Comparison of ENCODE assay signal across 1 cellular context in genomic region chr17:30450125-30451027, GRCh38.
TF ChIP-seq lines count a peak whose summit lies in the region.

No MANE protein-coding gene starts in this region.

TF ChIP-seq in HepG2, 621 proteins besides CTCF, POLR2A, EP300 and RAD21 (continued from another document and continues in another):
- TF ChIP-seq ZNF142 (CRISPR knock-in tag; IDR thresholded peaks at IDR 0.05) (no peak), NFE2L1 (CRISPR knock-in tag; IDR thresholded peaks at IDR 0.05; ENCODE audit: borderline replicate concordance) (no peak), TCF12 (IDR thresholded peaks at IDR 0.05) (no peak), TCF12 (CRISPR knock-in tag; IDR thresholded peaks at IDR 0.05) (no peak), ZNF800 (CRISPR knock-in tag; IDR thresholded peaks at IDR 0.05) (peak; percentile 50; the same call in 1 of the 2 replicates), PHF8 (CRISPR knock-in tag; IDR thresholded peaks at IDR 0.05) (no peak), ZNF883 (CRISPR knock-in tag; IDR thresholded peaks at IDR 0.05; ENCODE audit: not compliant biosample characterization) (no peak), ZBTB33 (CRISPR knock-in tag; IDR thresholded peaks at IDR 0.05) (peak; percentile 77; the same call in 1 of the 2 replicates), ZNF549 (CRISPR knock-in tag; IDR thresholded peaks at IDR 0.05) (no peak), GPBP1L1 (CRISPR knock-in tag; IDR thresholded peaks at IDR 0.05) (no peak), GTF2F1 (IDR thresholded peaks at IDR 0.05; ENCODE audit: low read length) (no peak), NFAT5 (CRISPR knock-in tag; IDR thresholded peaks at IDR 0.05) (no peak), ZBTB38 (CRISPR knock-in tag; IDR thresholded peaks at IDR 0.05) (no peak), FLYWCH1 (CRISPR knock-in tag; IDR thresholded peaks at IDR 0.05) (no peak), RBAK (CRISPR knock-in tag; IDR thresholded peaks at IDR 0.05) (no peak), ZNF292 (CRISPR knock-in tag; IDR thresholded peaks at IDR 0.05; ENCODE audit: borderline replicate concordance, low read depth) (peak; percentile 45; the same call in 1 of the 2 replicates), KMT2A (CRISPR knock-in tag; IDR thresholded peaks at IDR 0.05) (peak; percentile 49; the same call in 1 of the 2 replicates), SYNCRIP (IDR thresholded peaks at IDR 0.05; ENCODE audit: insufficient read depth, low read depth, low read length) (no peak), MTA3 (CRISPR knock-in tag; IDR thresholded peaks at IDR 0.05) (no peak), MBNL3 (CRISPR knock-in tag; conservative IDR thresholded peaks at IDR 0.05) (no peak), ZNF816 (CRISPR knock-in tag; IDR thresholded peaks at IDR 0.05; ENCODE audit: borderline replicate concordance) (0 out of 2 replicates have a peak, but pooled peaks have one; percentile 38), ZNF331 (CRISPR knock-in tag; IDR thresholded peaks at IDR 0.05) (peak; percentile 88), ZBTB26 (CRISPR knock-in tag; IDR thresholded peaks at IDR 0.05; ENCODE audit: borderline replicate concordance) (no peak), DRAP1 (CRISPR knock-in tag; IDR thresholded peaks at IDR 0.05) (no peak), ZNF660 (CRISPR knock-in tag; IDR thresholded peaks at IDR 0.05; ENCODE audit: borderline replicate concordance, low read depth) (no peak), CCDC6 (CRISPR knock-in tag; IDR thresholded peaks at IDR 0.05) (peak; percentile 69; the same call in 1 of the 2 replicates), SP1 (IDR thresholded peaks at IDR 0.05) (no peak), SP1 (CRISPR knock-in tag; IDR thresholded peaks at IDR 0.05) (peak; percentile 47; the same call in 1 of the 2 replicates), RORA (CRISPR knock-in tag; IDR thresholded peaks at IDR 0.05) (no peak), PRDM10 (CRISPR knock-in tag; IDR thresholded peaks at IDR 0.05; ENCODE audit: low read depth) (peak; percentile 59; the same call in 1 of the 2 replicates), ZNF616 (CRISPR knock-in tag; IDR thresholded peaks at IDR 0.05; ENCODE audit: low read depth) (no peak), HMG20B (CRISPR knock-in tag; conservative IDR thresholded peaks at IDR 0.05) (peak; percentile 82), PCBP1 (IDR thresholded peaks at IDR 0.05; ENCODE audit: borderline replicate concordance, low read depth, low read length) (no peak), RBM22 (optimal IDR thresholded peaks at IDR 0.05; ENCODE audit: low read length) (peak; percentile 22), ZNF674 (CRISPR knock-in tag; IDR thresholded peaks at IDR 0.05; ENCODE audit: low read depth) (no peak)
